ENCODE assay signal across 31 cellular contexts in the genomic region with DNA sequence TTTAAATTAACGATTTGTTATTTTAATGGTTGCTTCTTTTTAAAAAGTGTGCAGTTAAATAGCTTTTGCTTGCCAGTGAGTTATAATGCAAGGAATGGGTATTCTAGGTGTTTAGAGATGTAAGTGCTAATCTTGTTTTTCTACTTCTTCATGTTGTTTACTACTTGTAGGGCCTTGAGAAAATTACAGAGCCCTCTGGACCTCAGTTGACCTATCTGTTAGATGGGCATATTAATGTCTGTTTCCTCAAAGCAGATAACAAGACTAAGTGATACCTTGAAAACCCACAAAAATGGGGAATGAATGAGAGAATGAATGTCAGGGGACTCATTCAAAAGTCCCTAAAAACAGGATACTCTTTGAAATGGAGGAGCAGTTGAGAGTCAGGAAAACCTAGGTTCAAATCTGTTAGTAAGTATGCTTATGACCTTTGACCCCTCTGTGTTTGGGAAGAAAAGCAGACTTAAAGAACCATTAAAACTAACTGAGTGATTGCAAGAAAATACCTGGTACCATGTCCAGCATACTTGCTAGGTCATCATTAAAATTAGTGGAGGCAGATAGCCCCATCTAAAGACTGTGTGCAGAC.
"Had no signal": no experiment of that assay in that cellular context is flagged by ENCODE, and none has a peak within 500 bp of the region (broad histone marks: within the 10 kb centered on the region; RNA-seq: fewer than 3 reads in every experiment).

No MANE protein-coding gene starts in this region.

- H3K36me3 ChIP-seq: MG63, SJCRH30 had no signal

- H3K27ac ChIP-seq: PC-9, RWPE1, SJCRH30, SK-N-MC had no signal

- H3K4me1 Mint-ChIP-seq: T-cell, T-helper 17 cell had no signal

- H3K9me3 ChIP-seq: MG63, SJCRH30 had no signal

- H3K27me3 Mint-ChIP-seq: T-cell, T-helper 17 cell had no signal

- FAIRE-seq: RCC 7860 had no signal

- H3K27ac Mint-ChIP-seq: T-cell, T-helper 17 cell had no signal

- H3K27me3 ChIP-seq: MG63, SJCRH30 had no signal

- DNase-seq: MG63, NCI-H1048, NCI-H1092 treated with DMSO at 0.1 percent for 48 hours, NCI-H1105 treated with DMSO at 0.1 percent for 48 hours, NCI-H1417, NCI-H1436 treated with DMSO at 0.1 percent for 48 hours, NCI-H1694 treated with DMSO at 0.1 percent for 48 hours, NCI-H1930, NCI-H2029 treated with DMSO at 0.1 percent for 48 hours, NCI-H2081 treated with DMSO at 0.1 percent for 48 hours, NCI-H2107, NCI-H2171, NCI-H226, NCI-H446 treated with DMSO at 0.1 percent for 48 hours, NCI-H510A, NCI-H526, NCI-H69, NCI-H748 treated with DMSO at 0.1 percent for 48 hours, NCI-H82, PC-9, SHP77, SIG-M5, SJCRH30, T-cell, T-helper 17 cell had no signal

- ATAC-seq: Panc1, Right ventricle myocardium inferior, SK-N-SH treated with all-trans-retinoic acid at 6 μM for 48 hours, T-cell, T-helper 17 cell had no signal

- H3K4me1 ChIP-seq: SJCRH30 had no signal

- H3K4me3 ChIP-seq: MG63, PC-9, SJCRH30, SK-N-MC had no signal

- H3K4me2 ChIP-seq: PC-9 had no signal

- H3K4me3 Mint-ChIP-seq: T-cell, T-helper 17 cell had no signal

- H2AFZ ChIP-seq: PC-9 had no signal

- H3K36me3 Mint-ChIP-seq: T-cell had no signal
